1 cellular context compared by ENCODE assay signal in the genomic region with DNA sequence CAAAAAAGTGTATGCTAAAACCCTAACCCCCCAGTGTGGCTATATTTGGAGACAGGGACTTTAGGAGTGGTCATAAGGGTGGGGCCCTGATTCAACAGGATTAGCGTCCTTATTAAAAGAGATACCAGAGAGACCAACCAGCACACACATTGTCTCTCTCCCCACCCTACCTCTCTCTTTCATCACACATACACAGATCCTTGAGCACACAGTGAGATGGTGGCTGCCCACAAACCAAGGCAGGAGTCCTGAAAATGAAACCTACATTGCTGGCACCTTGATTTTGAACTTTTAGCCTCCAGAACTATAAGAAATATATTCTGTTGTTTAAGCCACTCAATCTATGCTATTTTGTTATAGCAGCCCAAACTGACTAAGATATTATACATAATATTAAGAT.
TF ChIP-seq lines count a peak whose summit lies in the region.

No MANE protein-coding gene starts in this region.

TF ChIP-seq in IMR-90, 13 proteins besides CTCF, POLR2A, EP300 and RAD21:
- TF ChIP-seq RCOR1 (IDR thresholded peaks at IDR 0.05; ENCODE audit: insufficient replicate concordance, low read length) (no peak), MAFK (IDR thresholded peaks at IDR 0.05; ENCODE audit: low read depth, low read length) (no peak), MXI1 (IDR thresholded peaks at IDR 0.05; ENCODE audit: borderline replicate concordance, low read depth, low read length) (no peak), NFE2L2 (IDR thresholded peaks at IDR 0.05; ENCODE audit: low read depth, low read length) (no peak), CHD1 (IDR thresholded peaks at IDR 0.05; ENCODE audit: low read depth, low read length) (no peak), CEBPB (IDR thresholded peaks at IDR 0.05; ENCODE audit: low read depth, low read length) (no peak), SMC3 (IDR thresholded peaks at IDR 0.05; ENCODE audit: low read depth, low read length) (no peak), FOS (IDR thresholded peaks at IDR 0.05; ENCODE audit: low read depth, low read length) (no peak), BHLHE40 (IDR thresholded peaks at IDR 0.05; ENCODE audit: low read depth, low read length) (no peak)
- TF ChIP-seq, protein P1, sequence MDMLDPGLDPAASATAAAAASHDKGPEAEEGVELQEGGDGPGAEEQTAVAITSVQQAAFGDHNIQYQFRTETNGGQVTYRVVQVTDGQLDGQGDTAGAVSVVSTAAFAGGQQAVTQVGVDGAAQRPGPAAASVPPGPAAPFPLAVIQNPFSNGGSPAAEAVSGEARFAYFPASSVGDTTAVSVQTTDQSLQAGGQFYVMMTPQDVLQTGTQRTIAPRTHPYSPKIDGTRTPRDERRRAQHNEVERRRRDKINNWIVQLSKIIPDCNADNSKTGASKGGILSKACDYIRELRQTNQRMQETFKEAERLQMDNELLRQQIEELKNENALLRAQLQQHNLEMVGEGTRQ (IDR thresholded peaks at IDR 0.05; ENCODE audit: low read depth, low read length) = no peak
- TF ChIP-seq, protein P2, sequence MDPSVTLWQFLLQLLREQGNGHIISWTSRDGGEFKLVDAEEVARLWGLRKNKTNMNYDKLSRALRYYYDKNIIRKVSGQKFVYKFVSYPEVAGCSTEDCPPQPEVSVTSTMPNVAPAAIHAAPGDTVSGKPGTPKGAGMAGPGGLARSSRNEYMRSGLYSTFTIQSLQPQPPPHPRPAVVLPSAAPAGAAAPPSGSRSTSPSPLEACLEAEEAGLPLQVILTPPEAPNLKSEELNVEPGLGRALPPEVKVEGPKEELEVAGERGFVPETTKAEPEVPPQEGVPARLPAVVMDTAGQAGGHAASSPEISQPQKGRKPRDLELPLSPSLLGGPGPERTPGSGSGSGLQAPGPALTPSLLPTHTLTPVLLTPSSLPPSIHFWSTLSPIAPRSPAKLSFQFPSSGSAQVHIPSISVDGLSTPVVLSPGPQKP (IDR thresholded peaks at IDR 0.05; ENCODE audit: borderline replicate concordance, low read depth, low read length) = no peak
